8 cellular contexts compared by ENCODE assay signal in the genomic region with DNA sequence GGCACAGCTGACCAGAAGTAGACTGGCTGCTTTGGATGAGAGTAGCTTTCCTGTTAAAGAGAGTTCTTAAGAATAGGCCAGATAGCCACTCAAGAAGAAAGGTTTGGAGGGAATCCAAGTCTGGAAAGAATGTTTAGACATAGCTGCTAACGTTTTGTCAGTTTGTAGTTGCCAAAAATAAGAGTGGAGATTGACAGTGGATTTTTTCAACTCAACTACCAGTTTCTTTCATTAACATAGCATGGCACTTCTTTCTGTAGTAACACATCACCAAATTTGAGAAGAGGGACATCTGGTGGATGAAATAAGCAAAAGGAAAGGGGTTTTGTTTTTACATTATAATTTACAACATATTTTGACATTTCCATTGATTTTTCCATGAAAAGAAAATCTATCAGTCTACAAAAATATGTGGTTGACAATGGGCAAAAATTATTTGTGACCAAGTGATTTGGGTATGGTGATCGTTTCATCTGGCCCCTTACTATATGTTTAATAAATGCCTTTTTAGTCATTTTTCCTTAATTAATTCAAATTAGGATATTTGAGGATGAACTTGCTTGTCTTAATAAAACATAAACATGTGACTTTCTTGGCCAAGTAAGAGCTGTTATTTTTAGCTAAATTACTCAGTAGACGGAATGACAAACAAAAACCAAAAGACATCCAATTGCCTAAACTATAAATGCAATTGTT.
DNase-seq lines count a peak whose midpoint lies in the region; ATAC-seq and TF ChIP-seq lines count a peak whose summit lies in the region.

No MANE protein-coding gene starts in this region.

- H3K4me3 ChIP-seq in Karpas-422 (ENCODE audit: low read length), result no peak overlapping the region
- no peak overlapping the region for H3K4me3 ChIP-seq in cardiac fibroblast (replicated peaks in 1 of 2; ENCODE audit: low read depth in 2 of 2, low read length in 2 of 2)
- no peak overlapping the region for H3K4me3 ChIP-seq in mucosa of descending colon
- no peak overlapping the region for H3K4me3 ChIP-seq in prostate gland

- H3K9me3 ChIP-seq in Karpas-422 (ENCODE audit: low read length) (no peaks in the 10 kb centered on the region), mucosa of descending colon (no peaks in the 10 kb centered on the region), prostate gland (no peaks in the 10 kb centered on the region)

- H3K79me2 ChIP-seq in Karpas-422 (ENCODE audit: low read length), result no peaks in the 10 kb centered on the region

- ATAC-seq in mucosa of descending colon (no peak), GM19035 (IDR thresholded peaks at IDR 0.05; ENCODE audit: unreplicated experiment) (no peak), HG03469 (IDR thresholded peaks at IDR 0.05; ENCODE audit: unreplicated experiment) (no peak)

- no peaks in the 10 kb centered on the region for H3K9me2 ChIP-seq in Karpas-422 (replicated peaks; ENCODE audit: insufficient read depth, low read length)

- no peaks in the 10 kb centered on the region for H4K20me1 ChIP-seq in Karpas-422 (ENCODE audit: insufficient read depth, low read depth, low read length)

- H3K4me1 ChIP-seq in Karpas-422 (ENCODE audit: low read length), result no peaks in the 10 kb centered on the region
- no peaks in the 10 kb centered on the region for H3K4me1 ChIP-seq in mucosa of descending colon (ENCODE audit: low read depth)
- no peaks in the 10 kb centered on the region for H3K4me1 ChIP-seq in prostate gland (replicated peaks)

- no peak overlapping the region for H3K4me2 ChIP-seq in Karpas-422 (ENCODE audit: low read depth, low read length, poor library complexity, severe bottlenecking)

- WGBS in prostate gland, result 44% methylated on average over 3 of the region's 3 CpGs

- H3K27me3 ChIP-seq in Karpas-422 (ENCODE audit: low read length), result no peaks in the 10 kb centered on the region
- no peaks in the 10 kb centered on the region for H3K27me3 ChIP-seq in prostate gland (replicated peaks; ENCODE audit: insufficient read depth)

- no peak overlapping the region for H3K27ac ChIP-seq in Karpas-422 (ENCODE audit: low read length)
- H3K27ac ChIP-seq in prostate gland, result no peak overlapping the region

- no peak overlapping the region for H2AFZ ChIP-seq in Karpas-422 (ENCODE audit: low read length)

- H3K9ac ChIP-seq in Karpas-422 (ENCODE audit: low read length), result no peak overlapping the region

- no peak for TF ChIP-seq POLR2A in prostate gland (IDR thresholded peaks at IDR 0.05)

- H3K36me3 ChIP-seq in Karpas-422 (ENCODE audit: insufficient read depth, low read length) (no peaks in the 10 kb centered on the region), mucosa of descending colon (ENCODE audit: low read depth) (no peaks in the 10 kb centered on the region), prostate gland (no peaks in the 10 kb centered on the region)

- DNase-seq in DMS53 (lab: John Stamatoyannopoulos, UW), result peak; percentile 66
- peak; percentile 65 for DNase-seq in Karpas-422
- peak; percentile 79 to 90 for DNase-seq in cardiac fibroblast (ENCODE audit: low read depth in 2 of 2)
- DNase-seq in mucosa of descending colon, result no peak
- no peak for DNase-seq in activated T-cell treated with anti-CD3 and anti-CD28 coated beads for 4 hours
- no peak for DNase-seq in prostate gland (ENCODE audit: low spot score)

- TF ChIP-seq CTCF in cardiac fibroblast (IDR thresholded peaks at IDR 0.05; ENCODE audit: low read depth, low read length), result peak; percentile 54
- TF ChIP-seq CTCF in mucosa of descending colon (IDR thresholded peaks at IDR 0.05), result peak; percentile 15
- TF ChIP-seq CTCF in prostate gland (IDR thresholded peaks at IDR 0.05), result peak in 2 of 4 experiments; percentile 29 to 42

- intact Hi-C loops in mucosa of descending colon (cut with DNase I, micrococcal nuclease) (loop anchor here in 1 of 2 donors (10.0 kb wide), 1 partner anchor 115 kb away; no protein-coding TSS in a partner anchor), prostate gland (cut with DNase I) (no loop called here)

Comparison
In these comparisons a context has a peak if more than half of its experiments do, and no peak if none do; other contexts are left out.
1. DNase-seq: peak in DMS53 (single experiment), Karpas-422 (single experiment) and cardiac fibroblast (2 of 2); none in mucosa of descending colon (0 of 3), activated T-cell treated with anti-CD3 and anti-CD28 coated beads for 4 hours (single experiment) and prostate gland (single experiment).